ENCODE assay signal across 8 cellular contexts in the genomic region with DNA sequence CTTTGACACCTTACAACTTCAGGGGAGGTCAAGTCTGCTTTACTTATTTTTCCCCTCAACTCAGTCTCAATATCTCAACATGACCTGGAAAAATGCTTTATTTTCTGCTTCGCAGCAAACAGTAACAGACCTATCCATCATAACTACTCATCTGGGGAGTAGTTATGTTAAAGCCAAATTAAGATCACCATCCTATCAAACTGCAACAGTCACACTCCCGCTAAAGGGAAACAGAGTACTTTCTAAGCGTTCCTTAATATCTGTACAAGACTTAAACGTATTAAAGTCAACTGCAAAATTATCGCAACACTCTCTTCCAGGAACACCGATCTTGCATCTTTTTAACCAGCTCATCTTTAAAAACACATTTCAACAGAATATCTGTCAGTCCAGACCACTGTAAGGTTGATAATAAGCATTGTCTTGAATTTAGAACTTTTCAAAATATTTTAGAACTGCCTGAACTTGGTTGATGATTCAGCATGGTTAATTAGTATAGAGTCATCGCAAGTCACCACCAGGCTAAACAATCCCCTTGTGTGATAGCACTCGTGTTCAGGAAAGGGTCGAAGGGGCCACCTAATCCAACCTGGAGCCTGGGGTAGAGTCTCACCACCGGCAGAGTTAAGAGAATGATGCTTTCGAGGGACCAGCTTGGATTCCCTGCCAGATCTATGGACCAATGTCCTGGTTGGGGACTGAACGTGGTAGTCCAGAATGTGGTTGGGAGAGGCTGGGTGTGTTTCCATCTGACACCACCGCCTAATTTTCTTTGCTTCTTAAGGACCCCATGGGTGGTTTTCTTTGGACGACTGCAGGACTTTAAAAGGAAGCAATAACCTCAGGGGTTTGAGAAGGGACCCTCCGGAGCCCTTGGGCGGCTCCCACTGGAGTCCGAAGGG. TPM values are rescaled to one million over a fixed set of nuclear protein-coding genes. Genes with fewer than 3 reads are reported as not detected.
DNase-seq lines count a peak whose midpoint lies in the region; ATAC-seq and TF ChIP-seq lines count a peak whose summit lies in the region.

No MANE protein-coding gene starts in this region.

- H3K27ac Mint-ChIP-seq in central memory CD8-positive, alpha-beta T cell (ENCODE audit: low read depth): peak overlapping the region; percentile 56

- intact Hi-C loops in heart left ventricle (cut with DNase I) (loop anchor here in 4 of 10 donors (2.0 to 10.0 kb wide), 5 partner anchors 25 to 158 kb away; partner anchors contain the start of genes AHSA1 (in 1 of the 4) and VIPAS39 (in 1 of the 4)), left ventricle myocardium superior (cut with micrococcal nuclease) (no loop called here)

- peak overlapping the region; percentile 88 for H3K4me3 Mint-ChIP-seq in central memory CD8-positive, alpha-beta T cell

- no peak for TF ChIP-seq POLR2A in heart left ventricle (IDR thresholded peaks at IDR 0.05)

- H3K14ac ChIP-seq in mesenchymal stem cell (ENCODE audit: low read length in 2 of 2): peak overlapping the region in 1 of 2 experiments; percentile 86

- no peaks in the 10 kb centered on the region for H3K9me3 ChIP-seq in heart left ventricle
- no peaks in the 10 kb centered on the region; the same call in 1 of the 2 replicates for H3K9me3 ChIP-seq in SJSA1 (replicated peaks)
- H3K9me3 ChIP-seq in mesenchymal stem cell (ENCODE audit: control insufficient read depth, low read length): no peaks in the 10 kb centered on the region
- H3K9me3 ChIP-seq in thoracic aorta: no peaks in the 10 kb centered on the region

- peak overlapping the region; percentile 95 to 97 for H3K18ac ChIP-seq in mesenchymal stem cell (ENCODE audit: low read depth in 1 of 2, low read length in 2 of 2)

- DNase-seq in heart left ventricle (peak in 1 of 5 donors; percentile 24), left ventricle myocardium superior (no peak), SJSA1 (ENCODE audit: low read depth in 1 of 2, low spot score in 2 of 2) (peak in 1 of 2 experiments; percentile 40), mesenchymal stem cell (peak; percentile 44), thoracic aorta (ENCODE audit: low spot score) (no peak), NCI-H1048 (lab: John Stamatoyannopoulos, UW) (no peak), NCI-H1417 treated with DMSO at 0.1 percent for 48 hours (lab: John Stamatoyannopoulos, UW) (no peak)
- DNase-seq in central memory CD8-positive, alpha-beta T cell (ENCODE audit: low spot score in 2 of 2): no peak

- H3K36me3 Mint-ChIP-seq in central memory CD8-positive, alpha-beta T cell (ENCODE audit: insufficient read depth): peaks cover 11% of the 10 kb centered on the region

- peaks cover 37% of the 10 kb centered on the region for H3K4me1 Mint-ChIP-seq in central memory CD8-positive, alpha-beta T cell

- no peak for TF ChIP-seq CTCF in heart left ventricle (IDR thresholded peaks at IDR 0.05)
- TF ChIP-seq CTCF in thoracic aorta (IDR thresholded peaks at IDR 0.05): no peak

- peak overlapping the region; percentile 89 for H3K9ac ChIP-seq in mesenchymal stem cell (ENCODE audit: low read length)

- H3K4me3 ChIP-seq in heart left ventricle (peak overlapping the region; percentile 78 to 94 (median 90)), SJSA1 (peak overlapping the region; percentile 94), mesenchymal stem cell (ENCODE audit: insufficient read depth in 1 of 2, low read depth in 1 of 2, low read length in 2 of 2) (peak overlapping the region; percentile 97 to 100), thoracic aorta (peak overlapping the region; percentile 80)

- no peak overlapping the region for H2BK120ac ChIP-seq in mesenchymal stem cell (ENCODE audit: low read depth, low read length)

- H3K27me3 ChIP-seq in heart left ventricle (no peaks in the 10 kb centered on the region), SJSA1 (replicated peaks) (no peaks in the 10 kb centered on the region), mesenchymal stem cell (ENCODE audit: control insufficient read depth in 1 of 2, insufficient read depth in 1 of 2, low read length in 2 of 2) (peaks cover 6 to 9% of the 10 kb centered on the region in 2 experiments), thoracic aorta (replicated peaks; ENCODE audit: insufficient read depth) (no peaks in the 10 kb centered on the region)

- H3K23ac ChIP-seq in mesenchymal stem cell (ENCODE audit: low read length in 2 of 2): no peak overlapping the region

- ATAC-seq in heart left ventricle (no peak), left ventricle myocardium superior (no peak), thoracic aorta (ENCODE audit: insufficient number of reproducible peaks, low FRiP score, low read depth) (no peak)
- no peak for ATAC-seq in central memory CD8-positive, alpha-beta T cell (replicated peaks; ENCODE audit: extremely low read depth, poor library complexity, severe bottlenecking)

- peak overlapping the region; percentile 10 for H2BK5ac ChIP-seq in mesenchymal stem cell (ENCODE audit: low read depth, low read length, poor library complexity, severe bottlenecking)

- H3K36me3 ChIP-seq in heart left ventricle: no peaks in the 10 kb centered on the region
- peaks cover 6% of the 10 kb centered on the region for H3K36me3 ChIP-seq in SJSA1
- H3K36me3 ChIP-seq in mesenchymal stem cell (ENCODE audit: control insufficient read depth in 1 of 2, insufficient read depth in 2 of 2, low read depth in 1 of 2, low read length in 2 of 2): peaks cover 0 to 4% of the 10 kb centered on the region in 2 experiments
- no peaks in the 10 kb centered on the region for H3K36me3 ChIP-seq in thoracic aorta

- H2AFZ ChIP-seq in mesenchymal stem cell (ENCODE audit: low read depth, low read length): no peak overlapping the region

- H3K27ac ChIP-seq in heart left ventricle (peak overlapping the region; percentile 76 to 91 (median 86)), SJSA1 (peak overlapping the region; percentile 11; the same call in 1 of the 2 replicates), mesenchymal stem cell (ENCODE audit: low read length, poor library complexity, severe bottlenecking) (peak overlapping the region; percentile 57), thoracic aorta (peak overlapping the region; percentile 66 to 70)

- H2BK12ac ChIP-seq in mesenchymal stem cell (ENCODE audit: low read length in 2 of 2): no peak overlapping the region

- 9 to 17% (median 11%) methylated on average over 14 to 17 of the region's 17 CpGs for WGBS in heart left ventricle, 4 donors
- WGBS in mesenchymal stem cell: 27% methylated on average over 15 of the region's 17 CpGs

- peak overlapping the region; percentile 83 for H2BK15ac ChIP-seq in mesenchymal stem cell (ENCODE audit: low read depth, poor library complexity, severe bottlenecking)

- H3K4me1 ChIP-seq in heart left ventricle: peaks cover 0 to 48% (median 13%) of the 10 kb centered on the region in 12 donors
- peaks cover 28% of the 10 kb centered on the region for H3K4me1 ChIP-seq in SJSA1 (replicated peaks)
- no peaks in the 10 kb centered on the region for H3K4me1 ChIP-seq in mesenchymal stem cell (ENCODE audit: control insufficient read depth, insufficient read depth, low read depth, low read length)
- H3K4me1 ChIP-seq in thoracic aorta (ENCODE audit: control insufficient read depth in 1 of 2, low read depth in 2 of 2): peaks cover 2 to 15% of the 10 kb centered on the region in 2 donors

- H3K4me2 ChIP-seq in mesenchymal stem cell (ENCODE audit: low read length, poor library complexity, severe bottlenecking): peak overlapping the region; percentile 64

- peak overlapping the region in 1 of 2 experiments; percentile 89 for H3K4ac ChIP-seq in mesenchymal stem cell (ENCODE audit: low read depth in 1 of 2, low read length in 2 of 2)

- H4K91ac ChIP-seq in mesenchymal stem cell (ENCODE audit: low read length): no peak overlapping the region

- no peaks in the 10 kb centered on the region for H3K9me3 Mint-ChIP-seq in central memory CD8-positive, alpha-beta T cell

- H4K8ac ChIP-seq in mesenchymal stem cell (ENCODE audit: low read length): no peak overlapping the region

- H3K79me1 ChIP-seq in mesenchymal stem cell (replicated peaks; ENCODE audit: low read length, poor library complexity, severe bottlenecking): peaks cover 2% of the 10 kb centered on the region

- no peak overlapping the region for H2AK5ac ChIP-seq in mesenchymal stem cell (ENCODE audit: low read length, severe bottlenecking)

- H3K27me3 Mint-ChIP-seq in central memory CD8-positive, alpha-beta T cell: no peaks in the 10 kb centered on the region

RNA-seq across cellular contexts. Expression of gene SPTLC2, which starts 1.0 kb away (rescaled TPM):
- total RNA-seq in heart left ventricle: 10 to 100 TPM in 8 of 9 donors, 1 to 10 TPM in 1; 8.2 to 25.2 (median 11.2) TPM
- 10 to 100 TPM in 1 of 2 donors, 1 to 10 TPM in 1; 3.8 to 12.0 TPM for polyA plus RNA-seq in heart left ventricle
- total RNA-seq in left ventricle myocardium superior: 10.9 TPM
- total RNA-seq in SJSA1 (2014; rRNA removed; shearing (Covaris generic)): 16.4 and 22.1 TPM in 2 replicates
- 16.1 TPM for polyA plus RNA-seq in mesenchymal stem cell (2013, experiment 1 of 2)
- polyA plus RNA-seq in mesenchymal stem cell (2013, experiment 2 of 2): 15.5 TPM
- total RNA-seq in thoracic aorta: 10 to 100 TPM; 22.6 to 25.3 TPM

Comparison
In these comparisons a context has a peak if more than half of its experiments do, and no peak if none do; other contexts are left out.
1. H3K27ac ChIP-seq: peak in every context shown above with its lines; median percentile 86 in heart left ventricle; 68 in thoracic aorta; 57 in mesenchymal stem cell; 11 in SJSA1.